ENCODE assay signal across 8 cellular contexts in the genomic region with DNA sequence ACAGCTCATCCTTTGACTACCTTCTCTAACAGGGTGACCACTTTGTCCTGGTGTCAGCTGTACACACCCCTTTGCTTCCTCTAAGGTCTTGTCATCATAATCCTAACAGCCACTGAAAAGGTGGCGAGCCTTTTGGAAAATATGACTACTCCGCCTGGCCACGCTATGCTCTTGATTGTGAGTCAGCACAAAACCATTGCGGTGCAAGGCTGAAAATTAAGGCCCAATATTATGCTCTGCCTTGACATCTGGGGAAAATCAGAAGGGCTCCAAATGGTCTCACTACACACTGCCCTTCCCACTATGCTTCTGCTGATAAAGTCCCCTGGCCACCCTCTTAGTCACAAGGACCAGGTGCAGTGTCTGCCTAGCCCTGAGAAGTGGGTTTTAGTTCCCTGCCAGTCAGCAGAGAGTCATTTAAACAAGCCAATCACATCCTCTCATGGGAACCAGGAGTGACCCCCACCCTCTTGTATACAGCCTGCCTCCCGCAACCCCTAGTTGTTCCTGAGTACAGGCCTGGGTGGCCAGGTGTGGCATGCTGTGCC. TPM values are rescaled to one million over a fixed set of nuclear protein-coding genes. Genes with fewer than 3 reads are reported as not detected.
DNase-seq lines count a peak whose midpoint lies in the region; ATAC-seq and TF ChIP-seq lines count a peak whose summit lies in the region.
"Had no signal": no experiment of that assay in that cellular context is flagged by ENCODE, and none has a peak within 500 bp of the region (broad histone marks: within the 10 kb centered on the region; RNA-seq: fewer than 3 reads in every experiment).

No MANE protein-coding gene starts in this region.

- H3K9me3 ChIP-seq in adrenal gland (replicated peaks in 1 of 3), result no peaks in the 10 kb centered on the region
- H3K9me3 ChIP-seq in Caco-2, result no peaks in the 10 kb centered on the region
- no peaks in the 10 kb centered on the region for H3K9me3 ChIP-seq in neuronal stem cell (replicated peaks in 1 of 2; ENCODE audit: control insufficient read depth in 2 of 2, insufficient read depth in 1 of 2, low read depth in 1 of 2, low read length in 2 of 2)

- no peak overlapping the region for H2BK15ac ChIP-seq in neuronal stem cell (ENCODE audit: low read length)

- H3K4me1 Mint-ChIP-seq in HFFc6 (ENCODE audit: low read depth) (peaks cover 19% of the 10 kb centered on the region), Caco-2 (ENCODE audit: low read depth, unreplicated experiment) (peaks cover 6% of the 10 kb centered on the region)

- H3K27ac Mint-ChIP-seq in HFFc6, result peak overlapping the region; percentile 96
- H3K27ac Mint-ChIP-seq in Caco-2 (ENCODE audit: unreplicated experiment), result no peak overlapping the region

- no peak overlapping the region for H3K18ac ChIP-seq in neuronal stem cell (ENCODE audit: low read length)

- H3K27me3 ChIP-seq in adrenal gland (no peaks in the 10 kb centered on the region), Caco-2 (replicated peaks; ENCODE audit: control insufficient read depth, insufficient read depth, low read length) (no peaks in the 10 kb centered on the region), neuronal stem cell (ENCODE audit: control insufficient read depth in 3 of 3, insufficient read depth in 3 of 3, low read depth in 1 of 3, low read length in 3 of 3) (peaks cover 0 to 2% (median 0%) of the 10 kb centered on the region in 3 experiments)

- H3K4me2 ChIP-seq in neuronal stem cell (ENCODE audit: insufficient read depth, low read length, poor library complexity, severe bottlenecking), result no peak overlapping the region

- H3K4me3 Mint-ChIP-seq in HFFc6, result peak overlapping the region; percentile 16; the same call in 1 of the 2 replicates
- H3K4me3 Mint-ChIP-seq in Caco-2 (ENCODE audit: unreplicated experiment), result no peak overlapping the region

- H2AFZ ChIP-seq in neuronal stem cell (ENCODE audit: low read length), result no peak overlapping the region

- H3K27me3 Mint-ChIP-seq in HFFc6 (ENCODE audit: insufficient read depth) (no peaks in the 10 kb centered on the region), Caco-2 (ENCODE audit: insufficient read depth, unreplicated experiment) (no peaks in the 10 kb centered on the region)

- no peak overlapping the region for H3K23ac ChIP-seq in neuronal stem cell (ENCODE audit: low read depth, low read length, poor library complexity)

- no peak overlapping the region for H4K8ac ChIP-seq in neuronal stem cell (ENCODE audit: low read depth, low read length)

- ATAC-seq in GM18499 (IDR thresholded peaks at IDR 0.05; ENCODE audit: insufficient read depth, unreplicated experiment), result peak; percentile 40
- no peak for ATAC-seq in HG03135 (IDR thresholded peaks at IDR 0.05; ENCODE audit: unreplicated experiment)

- CTCF ChIA-PET in Caco-2 (lab: Charles Lee), result no interaction called here

- H3K14ac ChIP-seq in neuronal stem cell (ENCODE audit: low read length), result no peak overlapping the region

- BruUV-seq in Caco-2 (replicated peaks; lab: Mats Ljungman, UMichigan), result no TSS peak

- no peaks in the 10 kb centered on the region for H3K79me1 ChIP-seq in neuronal stem cell (ENCODE audit: low read depth, low read length)

- H4K91ac ChIP-seq in neuronal stem cell (ENCODE audit: low read depth, low read length, poor library complexity), result no peak overlapping the region

- H2BK12ac ChIP-seq in neuronal stem cell (ENCODE audit: low read length), result no peak overlapping the region

- H2BK120ac ChIP-seq in neuronal stem cell (ENCODE audit: low read depth, low read length), result no peak overlapping the region

- H3K27ac ChIP-seq in adrenal gland, result peak overlapping the region in 4 of 5 donors; percentile 3 to 84 (median 49)
- H3K27ac ChIP-seq in neuronal stem cell (replicated peaks; ENCODE audit: low read length), result no peak overlapping the region

- H3K9me3 Mint-ChIP-seq in HFFc6 (no peaks in the 10 kb centered on the region), Caco-2 (ENCODE audit: unreplicated experiment) (no peaks in the 10 kb centered on the region)

- H3K36me3 ChIP-seq in adrenal gland (replicated peaks in 1 of 2) (no peaks in the 10 kb centered on the region), Caco-2 (ENCODE audit: control insufficient read depth, insufficient read depth, low read length) (no peaks in the 10 kb centered on the region; the same call in 1 of the 2 replicates), neuronal stem cell (replicated peaks in 1 of 2; ENCODE audit: control insufficient read depth in 2 of 2, insufficient read depth in 2 of 2, low read length in 2 of 2) (peaks cover 2 to 20% of the 10 kb centered on the region in 2 donors)

- WGBS in adrenal gland, 4 donors, result 69 to 73% (median 73%) methylated on average over 5 of the region's 5 CpGs
- WGBS in neuronal stem cell (ENCODE audit: extremely low coverage in 2 of 2, insufficient read length in 2 of 2, insufficient replicate concordance in 1 of 2), 2 donors, result no CpG with 5 or more reads among the region's 5 CpGs

- no peak for TF ChIP-seq POLR2A in adrenal gland (IDR thresholded peaks at IDR 0.05)

- H2BK5ac ChIP-seq in neuronal stem cell (ENCODE audit: low read length), result no peak overlapping the region

- H3K4me1 ChIP-seq in adrenal gland (replicated peaks in 1 of 2) (peaks cover 2 to 4% of the 10 kb centered on the region in 2 donors), Caco-2 (peaks cover 19% of the 10 kb centered on the region), neuronal stem cell (ENCODE audit: control insufficient read depth in 2 of 2, insufficient read depth in 1 of 2, low read depth in 1 of 2, low read length in 2 of 2) (peaks cover 2 to 3% of the 10 kb centered on the region in 2 donors)

- no peak overlapping the region for H3K4me3 ChIP-seq in adrenal gland
- H3K4me3 ChIP-seq in Caco-2 (ENCODE audit: low read depth, low read length), result no peak overlapping the region
- H3K4me3 ChIP-seq in neuronal stem cell (ENCODE audit: low read length in 2 of 2), result peak overlapping the region in 1 of 2 donors; percentile 63

- POLR2A ChIA-PET in Caco-2 (lab: Charles Lee), result no interaction called here

- H3K9ac ChIP-seq in neuronal stem cell (ENCODE audit: low read depth, low read length, poor library complexity), result no peak overlapping the region

- peak; percentile 91 for DNase-seq in HFFc6
- DNase-seq in adrenal gland, result peak in 6 of 7 donors; percentile 40 to 80 (median 63)
- DNase-seq in myocyte (ENCODE audit: low read depth), result peak; percentile 52
- DNase-seq in Caco-2, result no peak
- no peak for DNase-seq in neuronal stem cell (ENCODE audit: low spot score)
- DNase-seq: small intestine had no signal

- no peaks in the 10 kb centered on the region for H3K36me3 Mint-ChIP-seq in HFFc6 (ENCODE audit: low read depth)
- H3K36me3 Mint-ChIP-seq in Caco-2 (ENCODE audit: insufficient read depth, unreplicated experiment), result peaks cover 22% of the 10 kb centered on the region

- no peak for TF ChIP-seq CTCF in HFFc6 (IDR thresholded peaks at IDR 0.05)
- TF ChIP-seq CTCF in adrenal gland (IDR thresholded peaks at IDR 0.05), result no peak
- no peak for TF ChIP-seq CTCF in Caco-2 (IDR thresholded peaks at IDR 0.05; ENCODE audit: insufficient read depth in 1 of 2, low read depth in 1 of 2, low read length in 1 of 2, severe bottlenecking in 1 of 2, unreplicated experiment in 1 of 2)

- no peak overlapping the region for H3K4ac ChIP-seq in neuronal stem cell (ENCODE audit: low read length)

- H2AK5ac ChIP-seq in neuronal stem cell (ENCODE audit: low read depth, low read length), result no peak overlapping the region

- intact Hi-C loops in adrenal gland (cut with DNase I) (no loop called here), Caco-2 (cut with micrococcal nuclease; ENCODE audit: unreplicated experiment) (no loop called here)

RNA-seq across cellular contexts. Expression of gene FGD6, which starts 34.3 kb away (rescaled TPM):
- 1 to 10 TPM; 5.5 to 6.6 (median 6.0) TPM for total RNA-seq in HFFc6 (2021; fragmentation: NEBNext Ultra II Directional; extraction: Animal tissue kit (Norgen Biotek cat#: 25700))
- total RNA-seq in adrenal gland, result 10 to 100 TPM; 13.5 to 33.9 (median 23.2) TPM
- polyA plus RNA-seq in adrenal gland, result 1 to 10 TPM; 2.3 to 5.7 (median 2.7) TPM
- total RNA-seq in myocyte, result 3.1 TPM in 2 replicates
- 0.79 TPM for polyA plus RNA-seq in myocyte (2012)
- total RNA-seq in Caco-2 (2022), result 23.5 and 25.1 TPM in 2 replicates
- polyA plus RNA-seq in neuronal stem cell (2013, experiment 1 of 2), result 12.2 TPM
- polyA plus RNA-seq in neuronal stem cell (2013, experiment 2 of 2), result 12.5 TPM

RNA-seq across cellular contexts. Expression of gene VEZT, which starts 34.7 kb away (rescaled TPM):
- total RNA-seq in HFFc6 (2021; fragmentation: NEBNext Ultra II Directional; extraction: Animal tissue kit (Norgen Biotek cat#: 25700)), result 10 to 100 TPM; 61.8 to 69.0 (median 66.2) TPM
- total RNA-seq in adrenal gland (100 to 1,000 TPM in 2 of 8 donors, 10 to 100 TPM in 6; 50.9 to 150 (median 88.3) TPM), myocyte (75.9 and 89.6 TPM in 2 replicates), Caco-2 (2022) (76.9 and 77.4 TPM in 2 replicates)
- polyA plus RNA-seq in adrenal gland, result 100 to 1,000 TPM in 1 of 3 donors, 10 to 100 TPM in 2; 34.8 to 152 (median 39.0) TPM
- 27.6 TPM for polyA plus RNA-seq in myocyte (2012)
- 67.7 TPM for polyA plus RNA-seq in neuronal stem cell (2013, experiment 1 of 2)
- 67.7 TPM for polyA plus RNA-seq in neuronal stem cell (2013, experiment 2 of 2)

Comparison
In these comparisons a context has a peak if more than half of its experiments do, and no peak if none do; other contexts are left out.
1. DNase-seq: peak in HFFc6 (single experiment), adrenal gland (6 of 7) and myocyte (single experiment); none in Caco-2 (0 of 2) and neuronal stem cell (single experiment).